ENCODE assay signal across 13 cellular contexts in the genomic region with DNA sequence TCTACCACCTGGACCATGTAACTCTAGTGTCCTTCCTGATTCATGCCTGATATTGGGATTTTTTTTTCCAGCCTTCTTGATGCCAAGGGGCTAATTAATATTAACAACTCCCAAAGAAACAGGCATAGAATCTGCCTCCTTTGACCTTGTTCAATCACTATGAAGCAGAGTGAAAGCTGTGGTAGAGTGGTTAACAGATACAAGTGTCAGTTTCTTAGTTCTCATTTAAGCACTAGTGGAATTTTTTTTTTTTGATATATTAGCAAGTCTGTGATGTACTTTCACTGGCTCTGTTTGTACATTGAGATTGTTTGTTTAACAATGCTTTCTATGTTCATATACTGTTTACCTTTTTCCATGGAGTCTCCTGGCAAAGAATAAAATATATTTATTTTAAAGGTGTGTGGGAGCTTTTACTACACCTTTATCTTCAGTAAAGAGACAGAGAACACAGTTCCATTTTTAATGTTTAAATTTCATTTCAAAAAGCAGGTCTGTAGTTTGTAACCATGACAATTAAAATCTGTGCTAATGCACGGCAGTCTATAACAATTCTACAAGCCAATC.
"Had no signal": no experiment of that assay in that cellular context is flagged by ENCODE, and none has a peak within 500 bp of the region (broad histone marks: within the 10 kb centered on the region; RNA-seq: fewer than 3 reads in every experiment).

No MANE protein-coding gene starts in this region.

- ATAC-seq: activated CD8-positive, alpha-beta memory T cell treated with anti-CD3 and anti-CD28 coated beads, Interleukin-2, amount 10 ng/mL, durations not matched to agents 7 days and 5 days; effector memory CD8-positive, alpha-beta T cell; sciatic nerve; T-helper 17 cell had no signal

- H3K27me3 Mint-ChIP-seq: activated B cell treated with CpG ODN at 0.5 μM for 24 hours; activated CD4-positive, alpha-beta T cell treated with anti-CD3 and anti-CD28 coated beads, Interleukin-2, amount 10 ng/mL, durations not matched to agents 24 days and 14 days; activated CD8-positive, alpha-beta memory T cell treated with anti-CD3 and anti-CD28 coated beads, Interleukin-2, amount 10 ng/mL, durations not matched to agents 7 days and 5 days; effector memory CD8-positive, alpha-beta T cell; T-helper 17 cell had no signal

- H3K27ac Mint-ChIP-seq: activated B cell treated with CpG ODN at 0.5 μM for 24 hours; activated CD4-positive, alpha-beta T cell treated with anti-CD3 and anti-CD28 coated beads, Interleukin-2, amount 10 ng/mL, durations not matched to agents 24 days and 14 days; activated CD8-positive, alpha-beta memory T cell treated with anti-CD3 and anti-CD28 coated beads, Interleukin-2, amount 10 ng/mL, durations not matched to agents 7 days and 5 days had no signal

- H3K27me3 ChIP-seq: adrenal gland, upper lobe of left lung had no signal

- H3K4me3 Mint-ChIP-seq: activated B cell treated with CpG ODN at 0.5 μM for 24 hours; activated CD4-positive, alpha-beta T cell treated with anti-CD3 and anti-CD28 coated beads, Interleukin-2, amount 10 ng/mL, durations not matched to agents 24 days and 14 days; activated CD8-positive, alpha-beta memory T cell treated with anti-CD3 and anti-CD28 coated beads, Interleukin-2, amount 10 ng/mL, durations not matched to agents 7 days and 5 days; effector memory CD8-positive, alpha-beta T cell; immature natural killer cell; T-helper 17 cell had no signal

- H3K9me3 Mint-ChIP-seq: activated B cell treated with CpG ODN at 0.5 μM for 24 hours; activated CD4-positive, alpha-beta T cell treated with anti-CD3 and anti-CD28 coated beads, Interleukin-2, amount 10 ng/mL, durations not matched to agents 24 days and 14 days; effector memory CD8-positive, alpha-beta T cell; immature natural killer cell had no signal

- H3K27ac ChIP-seq: adrenal gland, upper lobe of left lung had no signal

- H3K4me1 Mint-ChIP-seq: activated B cell treated with CpG ODN at 0.5 μM for 24 hours; activated CD4-positive, alpha-beta T cell treated with anti-CD3 and anti-CD28 coated beads, Interleukin-2, amount 10 ng/mL, durations not matched to agents 24 days and 14 days; activated CD8-positive, alpha-beta memory T cell treated with anti-CD3 and anti-CD28 coated beads, Interleukin-2, amount 10 ng/mL, durations not matched to agents 7 days and 5 days had no signal

- DNase-seq: activated B cell treated with CpG ODN at 0.5 μM for 24 hours; activated CD4-positive, alpha-beta T cell treated with anti-CD3 and anti-CD28 coated beads, Interleukin-2, amount 10 ng/mL, durations not matched to agents 24 days and 14 days; activated CD8-positive, alpha-beta memory T cell treated with anti-CD3 and anti-CD28 coated beads, Interleukin-2, amount 10 ng/mL, durations not matched to agents 7 days and 5 days; adrenal gland; caudate nucleus; cortex of kidney; effector memory CD8-positive, alpha-beta T cell; immature natural killer cell; stimulated activated CD4-positive, alpha-beta T cell treated with anti-CD3 and anti-CD28 coated beads, Interleukin-2, amount 100 ng/mL, for 24 hours; stimulated activated naive CD4-positive, alpha-beta T cell; T-helper 17 cell; upper lobe of left lung had no signal

- H3K4me3 ChIP-seq: adrenal gland, upper lobe of left lung had no signal

- H3K9me3 ChIP-seq: adrenal gland, upper lobe of left lung had no signal
